In the genomic region with DNA sequence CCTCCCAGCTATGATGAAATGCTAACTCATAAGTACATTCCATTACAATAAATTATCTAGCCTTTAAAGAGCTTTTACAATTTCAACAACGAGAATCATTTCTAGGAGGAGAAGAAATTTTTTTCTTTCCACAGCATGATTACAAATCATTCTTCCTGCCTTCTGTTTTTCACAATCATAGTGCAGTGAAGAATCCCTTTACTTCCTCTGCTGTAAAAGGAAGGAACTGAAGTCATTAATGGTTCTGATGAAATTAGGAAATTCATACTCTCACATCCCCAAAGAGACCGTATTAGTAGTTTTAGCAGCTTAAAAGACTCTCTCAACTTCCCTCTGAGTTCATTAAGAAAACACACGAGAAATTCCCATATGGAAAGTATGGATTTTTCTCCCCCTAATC, we compare ENCODE assay signal across 11 cellular contexts. TPM values are rescaled to one million over a fixed set of nuclear protein-coding genes. Genes with fewer than 3 reads are reported as not detected.
DNase-seq lines count a peak whose midpoint lies in the region; ATAC-seq, FAIRE-seq and TF ChIP-seq lines count a peak whose summit lies in the region.
"Had no signal": no experiment of that assay in that cellular context is flagged by ENCODE, and none has a peak within 500 bp of the region (broad histone marks: within the 10 kb centered on the region; RNA-seq: fewer than 3 reads in every experiment).

No MANE protein-coding gene starts in this region.

- H3K4me3 Mint-ChIP-seq in GM23338 = no peak overlapping the region
- no peak overlapping the region for H3K4me3 Mint-ChIP-seq in stimulated activated naive B cell treated with anti-CD40 and anti-IgM and Interleukin-4, amounts not matched to agents 10 μg/mL and 1 μg/mL and 100 μg/mL, for 72 hours
- H3K4me3 Mint-ChIP-seq: activated CD8-positive, alpha-beta memory T cell treated with anti-CD3 and anti-CD28 coated beads, Interleukin-2, amount 10 ng/mL, durations not matched to agents 7 days and 5 days; H9 had no signal

- H3K36me3 ChIP-seq in GM23338 (ENCODE audit: insufficient read depth) (no peaks in the 10 kb centered on the region), kidney (ENCODE audit: control insufficient read depth in 1 of 2, insufficient read depth in 2 of 2, low read length in 2 of 2) (no peaks in the 10 kb centered on the region), skeletal muscle satellite cell (ENCODE audit: insufficient read depth, low read length) (no peaks in the 10 kb centered on the region)
- H3K36me3 ChIP-seq: thoracic aorta had no signal

- H4K20me1 ChIP-seq in GM23338 (replicated peaks; ENCODE audit: insufficient read depth) = no peaks in the 10 kb centered on the region

- H2AFZ ChIP-seq in GM23338 = peak overlapping the region; percentile 86

- no peaks in the 10 kb centered on the region for H3K9me2 ChIP-seq in GM23338 (ENCODE audit: insufficient read depth)

- H3K9ac ChIP-seq in kidney (ENCODE audit: low read length in 2 of 2) (no peak overlapping the region), skeletal muscle satellite cell (ENCODE audit: low read depth, low read length) (peak overlapping the region; percentile 10)

- H3K4me1 ChIP-seq in GM23338 (ENCODE audit: insufficient read depth) = peaks cover 6% of the 10 kb centered on the region; the same call in 1 of the 2 replicates
- no peaks in the 10 kb centered on the region for H3K4me1 ChIP-seq in kidney (ENCODE audit: control insufficient read depth in 1 of 2, insufficient read depth in 1 of 2, low read depth in 1 of 2, low read length in 2 of 2)
- peaks cover 15% of the 10 kb centered on the region for H3K4me1 ChIP-seq in skeletal muscle satellite cell (ENCODE audit: control insufficient read depth, insufficient read depth, low read length)

- no peaks in the 10 kb centered on the region for H3K27me3 Mint-ChIP-seq in GM23338 (ENCODE audit: insufficient read depth, low read depth, poor library complexity)
- H3K27me3 Mint-ChIP-seq in stimulated activated naive B cell treated with anti-CD40 and anti-IgM and Interleukin-4, amounts not matched to agents 10 μg/mL and 1 μg/mL and 100 μg/mL, for 72 hours = no peaks in the 10 kb centered on the region
- H3K27me3 Mint-ChIP-seq: activated CD8-positive, alpha-beta memory T cell treated with anti-CD3 and anti-CD28 coated beads, Interleukin-2, amount 10 ng/mL, durations not matched to agents 7 days and 5 days had no signal

- intact Hi-C loops in kidney (cut with DNase I) = no loop called here

- no peaks in the 10 kb centered on the region for H3K79me2 ChIP-seq in GM23338 (replicated peaks; ENCODE audit: insufficient read depth)

- TF ChIP-seq CTCF in GM23338 (conservative IDR thresholded peaks at IDR 0.05; ENCODE audit: low read depth in 2 of 2) (no peak), kidney (IDR thresholded peaks at IDR 0.05; ENCODE audit: borderline replicate concordance, extremely low read depth, insufficient read depth) (no peak)

- H3K4me1 Mint-ChIP-seq in GM23338 = peaks cover 11% of the 10 kb centered on the region
- no peaks in the 10 kb centered on the region for H3K4me1 Mint-ChIP-seq in stimulated activated naive B cell treated with anti-CD40 and anti-IgM and Interleukin-4, amounts not matched to agents 10 μg/mL and 1 μg/mL and 100 μg/mL, for 72 hours
- H3K4me1 Mint-ChIP-seq: activated CD8-positive, alpha-beta memory T cell treated with anti-CD3 and anti-CD28 coated beads, Interleukin-2, amount 10 ng/mL, durations not matched to agents 7 days and 5 days had no signal

- H3K27me3 ChIP-seq in GM23338 (ENCODE audit: insufficient read depth) (no peaks in the 10 kb centered on the region), skeletal muscle satellite cell (ENCODE audit: control insufficient read depth, insufficient read depth, low read length) (no peaks in the 10 kb centered on the region)

- DNase-seq in GM23338 (ENCODE audit: low spot score) (no peak), amniotic epithelial cell (ENCODE audit: low read depth) (peak; percentile 90), kidney (no peak), DMS 273 (lab: John Stamatoyannopoulos, UW; ENCODE audit: unreplicated experiment) (no peak)
- DNase-seq in stimulated activated naive B cell treated with anti-CD40 and anti-IgM and Interleukin-4, amounts not matched to agents 10 μg/mL and 1 μg/mL and 100 μg/mL, for 72 hours = no peak
- no peak for DNase-seq in stimulated activated naive CD4-positive, alpha-beta T cell treated with Interleukin-2 at 50 U/mL for 16 hours (lab: John Stamatoyannopoulos, UW)
- DNase-seq: activated CD8-positive, alpha-beta memory T cell treated with anti-CD3 and anti-CD28 coated beads, Interleukin-2, amount 10 ng/mL, durations not matched to agents 7 days and 5 days; H9 had no signal

- no peak overlapping the region for H3K4me3 ChIP-seq in GM23338
- H3K4me3 ChIP-seq in kidney (ENCODE audit: low read length in 2 of 2) = no peak overlapping the region
- no peak overlapping the region for H3K4me3 ChIP-seq in skeletal muscle satellite cell (ENCODE audit: low read length)
- H3K4me3 ChIP-seq: thoracic aorta had no signal

- H3K27ac Mint-ChIP-seq in GM23338 = peak overlapping the region; percentile 21; the same call in 1 of the 2 replicates
- no peak overlapping the region for H3K27ac Mint-ChIP-seq in stimulated activated naive B cell treated with anti-CD40 and anti-IgM and Interleukin-4, amounts not matched to agents 10 μg/mL and 1 μg/mL and 100 μg/mL, for 72 hours
- H3K27ac Mint-ChIP-seq: activated CD8-positive, alpha-beta memory T cell treated with anti-CD3 and anti-CD28 coated beads, Interleukin-2, amount 10 ng/mL, durations not matched to agents 7 days and 5 days; H9 had no signal

- no peaks in the 10 kb centered on the region for H3K9me3 Mint-ChIP-seq in GM23338
- H3K9me3 Mint-ChIP-seq in stimulated activated naive B cell treated with anti-CD40 and anti-IgM and Interleukin-4, amounts not matched to agents 10 μg/mL and 1 μg/mL and 100 μg/mL, for 72 hours = no peaks in the 10 kb centered on the region
- H3K9me3 Mint-ChIP-seq: H9 had no signal

- peak; percentile 78 for FAIRE-seq in kidney (lab: Jason Lieb, UNC)

- H3K9me3 ChIP-seq in kidney (ENCODE audit: control insufficient read depth in 1 of 2, low read length in 2 of 2) (no peaks in the 10 kb centered on the region), skeletal muscle satellite cell (replicated peaks; ENCODE audit: low read length) (no peaks in the 10 kb centered on the region)
- H3K9me3 ChIP-seq: thoracic aorta had no signal

- H3K4me2 ChIP-seq in GM23338 = no peak overlapping the region
- peak overlapping the region; percentile 5 for H3K4me2 ChIP-seq in skeletal muscle satellite cell (ENCODE audit: low read length)

- H3K27ac ChIP-seq in GM23338 (ENCODE audit: low read depth) = no peak overlapping the region
- no peak overlapping the region for H3K27ac ChIP-seq in kidney (ENCODE audit: low read depth in 2 of 2, low read length in 2 of 2)
- H3K27ac ChIP-seq: thoracic aorta had no signal

- H3K36me3 Mint-ChIP-seq in GM23338 (ENCODE audit: low read depth) = no peaks in the 10 kb centered on the region
- no peaks in the 10 kb centered on the region for H3K36me3 Mint-ChIP-seq in stimulated activated naive B cell treated with anti-CD40 and anti-IgM and Interleukin-4, amounts not matched to agents 10 μg/mL and 1 μg/mL and 100 μg/mL, for 72 hours
- H3K36me3 Mint-ChIP-seq: activated CD8-positive, alpha-beta memory T cell treated with anti-CD3 and anti-CD28 coated beads, Interleukin-2, amount 10 ng/mL, durations not matched to agents 7 days and 5 days had no signal

- H3F3A ChIP-seq in GM23338 (replicated peaks; ENCODE audit: low read depth) = no peaks in the 10 kb centered on the region

- ATAC-seq in GM23338 (no peak), HG03354 (IDR thresholded peaks at IDR 0.05; ENCODE audit: poor library complexity, severe bottlenecking, unreplicated experiment) (no peak)
- ATAC-seq in stimulated activated naive B cell treated with anti-CD40 and anti-IgM and Interleukin-4, amounts not matched to agents 10 μg/mL and 1 μg/mL and 100 μg/mL, for 72 hours (replicated peaks) = no peak
- ATAC-seq: activated CD8-positive, alpha-beta memory T cell treated with anti-CD3 and anti-CD28 coated beads, Interleukin-2, amount 10 ng/mL, durations not matched to agents 7 days and 5 days had no signal

TF ChIP-seq in GM23338, 12 proteins besides CTCF, POLR2A, EP300 and RAD21 (continues in another document):
- no peak for TF ChIP-seq EZH2 (IDR thresholded peaks at IDR 0.05; ENCODE audit: low read depth, unreplicated experiment)
- TF ChIP-seq ZNF331 (CRISPR knock-in tag; IDR thresholded peaks at IDR 0.05; ENCODE audit: low read depth) = no peak
- TF ChIP-seq, protein P1, sequence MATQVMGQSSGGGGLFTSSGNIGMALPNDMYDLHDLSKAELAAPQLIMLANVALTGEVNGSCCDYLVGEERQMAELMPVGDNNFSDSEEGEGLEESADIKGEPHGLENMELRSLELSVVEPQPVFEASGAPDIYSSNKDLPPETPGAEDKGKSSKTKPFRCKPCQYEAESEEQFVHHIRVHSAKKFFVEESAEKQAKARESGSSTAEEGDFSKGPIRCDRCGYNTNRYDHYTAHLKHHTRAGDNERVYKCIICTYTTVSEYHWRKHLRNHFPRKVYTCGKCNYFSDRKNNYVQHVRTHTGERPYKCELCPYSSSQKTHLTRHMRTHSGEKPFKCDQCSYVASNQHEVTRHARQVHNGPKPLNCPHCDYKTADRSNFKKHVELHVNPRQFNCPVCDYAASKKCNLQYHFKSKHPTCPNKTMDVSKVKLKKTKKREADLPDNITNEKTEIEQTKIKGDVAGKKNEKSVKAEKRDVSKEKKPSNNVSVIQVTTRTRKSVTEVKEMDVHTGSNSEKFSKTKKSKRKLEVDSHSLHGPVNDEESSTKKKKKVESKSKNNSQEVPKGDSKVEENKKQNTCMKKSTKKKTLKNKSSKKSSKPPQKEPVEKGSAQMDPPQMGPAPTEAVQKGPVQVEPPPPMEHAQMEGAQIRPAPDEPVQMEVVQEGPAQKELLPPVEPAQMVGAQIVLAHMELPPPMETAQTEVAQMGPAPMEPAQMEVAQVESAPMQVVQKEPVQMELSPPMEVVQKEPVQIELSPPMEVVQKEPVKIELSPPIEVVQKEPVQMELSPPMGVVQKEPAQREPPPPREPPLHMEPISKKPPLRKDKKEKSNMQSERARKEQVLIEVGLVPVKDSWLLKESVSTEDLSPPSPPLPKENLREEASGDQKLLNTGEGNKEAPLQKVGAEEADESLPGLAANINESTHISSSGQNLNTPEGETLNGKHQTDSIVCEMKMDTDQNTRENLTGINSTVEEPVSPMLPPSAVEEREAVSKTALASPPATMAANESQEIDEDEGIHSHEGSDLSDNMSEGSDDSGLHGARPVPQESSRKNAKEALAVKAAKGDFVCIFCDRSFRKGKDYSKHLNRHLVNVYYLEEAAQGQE (IDR thresholded peaks at IDR 0.05; ENCODE audit: unreplicated experiment) = no peak

RNA-seq across cellular contexts. Expression of a gene that starts 58.7 kb away (rescaled TPM):
- total RNA-seq in GM23338 (2014; rRNA removed; shearing (Covaris generic)) = 10.7 and 12.1 TPM in 2 replicates
- polyA plus RNA-seq in GM23338 (2016; fragmentation: Nextera tagmentation; extraction: Ambion mirVana) = 2.5 and 3.1 TPM in 2 replicates
- 125 TPM for total RNA-seq in kidney
- polyA plus RNA-seq in kidney (ENCODE audit: insufficient read depth, low read depth, low replicate concordance) = 17.6 TPM
- total RNA-seq in skeletal muscle satellite cell (2012; rRNA removed) = 65.9 and 86.1 TPM in 2 replicates
